ENCODE assay signal across 12 cellular contexts in genomic region chr21:44302573-44303401, GRCh38. TPM values are rescaled to one million over a fixed set of nuclear protein-coding genes. Genes with fewer than 3 reads are reported as not detected.
DNase-seq lines count a peak whose midpoint lies in the region; ATAC-seq and TF ChIP-seq lines count a peak whose summit lies in the region.
"Not testable (repeated sequence)": the region's sequence is repeated elsewhere in the genome, so short reads cannot be mapped to it uniquely, and the experiment has no call there.
"Had no signal": no experiment of that assay in that cellular context is flagged by ENCODE, and none has a peak within 500 bp of the region (broad histone marks: within the 10 kb centered on the region; RNA-seq: fewer than 3 reads in every experiment).

No MANE protein-coding gene starts in this region.

- not testable (repeated sequence) for H3K27me3 ChIP-seq in OCI-LY3 (ENCODE audit: low read depth, low read length); left ventricle myocardium inferior (ENCODE audit: low read depth)

- not testable (repeated sequence) for H3K9me3 ChIP-seq in OCI-LY3 (ENCODE audit: insufficient read depth, low read length); left ventricle myocardium inferior (replicated peaks)

- not testable (repeated sequence) for H3K9ac ChIP-seq in OCI-LY3 (ENCODE audit: low read length)

- H3K36me3 ChIP-seq in OCI-LY3 (replicated peaks; ENCODE audit: low read depth, low read length) (peaks cover 14% of the 10 kb centered on the region), left ventricle myocardium inferior (peaks cover 14% of the 10 kb centered on the region)

- H2AFZ ChIP-seq in OCI-LY3 (ENCODE audit: low read depth, low read length), result not testable (repeated sequence)

- in situ Hi-C loops in Caki2 (cut with HindIII; ENCODE audit: low pct_unique_long_range_greater_than_20kb, low sequenced_read_pairs); T47D (cut with HindIII; ENCODE audit: low pct_unique_long_range_greater_than_20kb, low sequenced_read_pairs): not testable (repeated sequence)

- intact Hi-C loops in left ventricle myocardium inferior (cut with micrococcal nuclease), result not testable (repeated sequence)

- H3K27ac Mint-ChIP-seq in naive thymus-derived CD8-positive, alpha-beta T cell, result peak overlapping the region; percentile 13 to 88 (median 73)

- H3K27me3 Mint-ChIP-seq in naive thymus-derived CD8-positive, alpha-beta T cell, result not testable (repeated sequence)

- not testable (repeated sequence) for H3K9me3 Mint-ChIP-seq in naive thymus-derived CD8-positive, alpha-beta T cell

- not testable (repeated sequence) for H3K27ac ChIP-seq in OCI-LY3 (ENCODE audit: low read length)
- peak overlapping the region; percentile 63 for H3K27ac ChIP-seq in left ventricle myocardium inferior (replicated peaks)
- peak overlapping the region; percentile 74 for H3K27ac ChIP-seq in temporal lobe (ENCODE audit: low read depth, low read length)

- POLR2A ChIA-PET in naive thymus-derived CD8-positive, alpha-beta T cell (lab: Charles Lee), result interaction anchor here (1.1 to 1.8 kb wide), 3 partner anchors 8 to 36 kb away, joined by 4 to 7 read pairs (median 6); partner anchors contain the start of gene CFAP410

- peak overlapping the region; percentile 54 to 85 (median 80) for H3K4me3 Mint-ChIP-seq in naive thymus-derived CD8-positive, alpha-beta T cell

- DNase-seq in Caki2 (ENCODE audit: low read depth), result peak; percentile 49
- DNase-seq in HuH-7.5 (ENCODE audit: low spot score), result peak; percentile 73
- DNase-seq in activated CD4-positive, alpha-beta T cell treated with anti-CD3 and anti-CD28 coated beads for 48 hours, result peak; percentile 32
- peak; percentile 87 to 88 for DNase-seq in T47D (ENCODE audit: low read depth in 1 of 2, low spot score in 1 of 2)
- not testable (repeated sequence) for DNase-seq in left ventricle myocardium inferior; naive thymus-derived CD8-positive, alpha-beta T cell

- H3K4me1 ChIP-seq in OCI-LY3 (ENCODE audit: low read length) (peaks cover 29% of the 10 kb centered on the region), left ventricle myocardium inferior (peaks cover 72% of the 10 kb centered on the region)

- H3K4me1 Mint-ChIP-seq in naive thymus-derived CD8-positive, alpha-beta T cell, result peaks cover 25 to 65% (median 58%) of the 10 kb centered on the region in 4 donors

- peak; percentile 31 for TF ChIP-seq CTCF in OCI-LY3 (IDR thresholded peaks at IDR 0.05; ENCODE audit: low read depth, low read length)
- TF ChIP-seq CTCF in left ventricle myocardium inferior (IDR thresholded peaks at IDR 0.05; ENCODE audit: borderline replicate concordance), result not testable (repeated sequence)

- H3K4me2 ChIP-seq in OCI-LY3 (ENCODE audit: low read length), result 0 out of 2 replicates have a peak overlapping the region, but pooled peaks have one; percentile 89

- not testable (repeated sequence) for ATAC-seq in naive thymus-derived CD8-positive, alpha-beta T cell

- not testable (repeated sequence) for H3K36me3 Mint-ChIP-seq in naive thymus-derived CD8-positive, alpha-beta T cell

- H3K4me3 ChIP-seq in OCI-LY3 (ENCODE audit: low read length); left ventricle myocardium inferior: not testable (repeated sequence)

- H3K79me2 ChIP-seq in OCI-LY3 (ENCODE audit: low read length), result peaks cover 44% of the 10 kb centered on the region

- H4K20me1 ChIP-seq in OCI-LY3 (ENCODE audit: insufficient read depth, low read length), result peaks cover 56% of the 10 kb centered on the region

RNA-seq across cellular contexts. Expression of gene PFKL, which starts 2.9 kb away (rescaled TPM):
- 340 and 360 TPM in 2 replicates for total RNA-seq in Caki2 (2014; rRNA removed; shearing (Covaris generic); ENCODE audit: low replicate concordance)
- total RNA-seq in left ventricle myocardium inferior (47.7 TPM), temporal lobe (96.4 TPM)
- 100 to 1,000 TPM; 115 to 125 TPM for total RNA-seq in naive thymus-derived CD8-positive, alpha-beta T cell
- 10 to 100 TPM; 63.2 to 79.5 (median 63.9) TPM for polyA plus RNA-seq in naive thymus-derived CD8-positive, alpha-beta T cell

RNA-seq across cellular contexts. Expression of gene AIRE, which starts 17.1 kb away (rescaled TPM):
- total RNA-seq in Caki2 (2014; rRNA removed; shearing (Covaris generic); ENCODE audit: low replicate concordance), result not detected in 2 replicates
- total RNA-seq in left ventricle myocardium inferior, result not detected
- total RNA-seq in naive thymus-derived CD8-positive, alpha-beta T cell, result not detected
- under 1 TPM; 0.13 to 0.42 (median 0.16) TPM for polyA plus RNA-seq in naive thymus-derived CD8-positive, alpha-beta T cell
- under 0.01 TPM for total RNA-seq in temporal lobe
- total RNA-seq: fibroblast of villous mesenchyme, occipital lobe had no signal
- polyA plus RNA-seq: immature natural killer cell had no signal

RNA-seq across cellular contexts. Expression of gene CFAP410, which starts 36.4 kb away (rescaled TPM):
- total RNA-seq in Caki2 (2014; rRNA removed; shearing (Covaris generic); ENCODE audit: low replicate concordance), result 14.5 and 25.6 TPM in 2 replicates
- 12.0 TPM for total RNA-seq in left ventricle myocardium inferior
- 10 to 100 TPM; 59.0 to 60.2 TPM for total RNA-seq in naive thymus-derived CD8-positive, alpha-beta T cell
- polyA plus RNA-seq in naive thymus-derived CD8-positive, alpha-beta T cell, result 10 to 100 TPM; 23.2 to 40.6 (median 29.1) TPM
- total RNA-seq in temporal lobe, result 9.6 TPM

RNA-seq across cellular contexts. Expression of gene DNMT3L, which starts 41.1 kb away (rescaled TPM):
- total RNA-seq in Caki2 (2014; rRNA removed; shearing (Covaris generic); ENCODE audit: low replicate concordance), result not detected in 2 replicates
- total RNA-seq in left ventricle myocardium inferior (not detected), temporal lobe (not detected)
- total RNA-seq in naive thymus-derived CD8-positive, alpha-beta T cell, result not detected
- not detected for polyA plus RNA-seq in naive thymus-derived CD8-positive, alpha-beta T cell
- total RNA-seq: cerebellum, fibroblast of villous mesenchyme, occipital lobe had no signal
- polyA plus RNA-seq: immature natural killer cell had no signal

RNA-seq across cellular contexts. Expression of gene TRPM2, which starts 50.6 kb away (rescaled TPM):
- not detected in 2 replicates for total RNA-seq in Caki2 (2014; rRNA removed; shearing (Covaris generic); ENCODE audit: low replicate concordance)
- total RNA-seq in left ventricle myocardium inferior (1.8 TPM), temporal lobe (2.0 TPM)
- under 1 TPM; 0.31 to 0.58 TPM for total RNA-seq in naive thymus-derived CD8-positive, alpha-beta T cell
- polyA plus RNA-seq in naive thymus-derived CD8-positive, alpha-beta T cell, result 1 to 10 TPM in 1 of 3 donors, under 1 TPM in 2; 0.20 to 1.2 (median 0.37) TPM
